1 cellular context compared by ENCODE assay signal in genomic region chr12:92063641-92064040, GRCh38.
TF ChIP-seq lines count a peak whose summit lies in the region.

No MANE protein-coding gene starts in this region.

TF ChIP-seq in HepG2, 621 proteins besides CTCF, POLR2A, EP300 and RAD21 (continued from another document):
- TF ChIP-seq ZBTB40 (IDR thresholded peaks at IDR 0.05) = no peak
- no peak for TF ChIP-seq ZBTB40 (CRISPR knock-in tag; IDR thresholded peaks at IDR 0.05)
- peak; percentile 43; the same call in 1 of the 2 replicates for TF ChIP-seq FOXA3 (CRISPR knock-in tag; IDR thresholded peaks at IDR 0.05)
